Comparison of ENCODE assay signal across 17 cellular contexts in genomic region chr17:45848868-45849535, GRCh38. TPM values are rescaled to one million over a fixed set of nuclear protein-coding genes. Genes with fewer than 3 reads are reported as not detected.
DNase-seq lines count a peak whose midpoint lies in the region; ATAC-seq and TF ChIP-seq lines count a peak whose summit lies in the region.
"Had no signal": no experiment of that assay in that cellular context is flagged by ENCODE, and none has a peak within 500 bp of the region (broad histone marks: within the 10 kb centered on the region; RNA-seq: fewer than 3 reads in every experiment).

No MANE protein-coding gene starts in this region.

- no peaks in the 10 kb centered on the region for H3K9me3 Mint-ChIP-seq in activated CD4-positive, alpha-beta memory T cell treated with anti-CD3 and anti-CD28 coated beads, Interleukin-2, amount 10 ng/mL, durations not matched to agents 7 days and 5 days
- H3K9me3 Mint-ChIP-seq: activated CD4-positive, alpha-beta T cell treated with anti-CD3 and anti-CD28 coated beads, Interleukin-2, amount 10 ng/mL, durations not matched to agents 7 days and 5 days; activated naive CD4-positive, alpha-beta T cell treated with anti-CD3 and anti-CD28 coated beads for 36 hours had no signal

- TF ChIP-seq POLR2A in gastrocnemius medialis (IDR thresholded peaks at IDR 0.05): no peak

- H3K27ac Mint-ChIP-seq in activated CD4-positive, alpha-beta memory T cell treated with anti-CD3 and anti-CD28 coated beads, Interleukin-2, amount 10 ng/mL, durations not matched to agents 7 days and 5 days: no peak overlapping the region
- H3K27ac Mint-ChIP-seq: activated CD4-positive, alpha-beta T cell treated with anti-CD3 and anti-CD28 coated beads, Interleukin-2, amount 10 ng/mL, durations not matched to agents 7 days and 5 days; activated naive CD4-positive, alpha-beta T cell treated with anti-CD3 and anti-CD28 coated beads for 36 hours had no signal

- no peak overlapping the region for H3K4me3 Mint-ChIP-seq in activated CD4-positive, alpha-beta memory T cell treated with anti-CD3 and anti-CD28 coated beads, Interleukin-2, amount 10 ng/mL, durations not matched to agents 7 days and 5 days
- H3K4me3 Mint-ChIP-seq: activated CD4-positive, alpha-beta T cell treated with anti-CD3 and anti-CD28 coated beads, Interleukin-2, amount 10 ng/mL, durations not matched to agents 7 days and 5 days; activated naive CD4-positive, alpha-beta T cell treated with anti-CD3 and anti-CD28 coated beads for 36 hours had no signal

- no peaks in the 10 kb centered on the region for H3K27me3 ChIP-seq in gastrocnemius medialis
- H3K27me3 ChIP-seq: ovary, thyroid gland had no signal

- TF ChIP-seq CTCF in gastrocnemius medialis (IDR thresholded peaks at IDR 0.05 in 4 of 5, conservative IDR thresholded peaks at IDR 0.05 in 1 of 5) (no peak), GM20000 (IDR thresholded peaks at IDR 0.05; ENCODE audit: extremely low read depth, missing control alignments) (no peak)

- no peak overlapping the region for H3K4me3 ChIP-seq in gastrocnemius medialis
- H3K4me3 ChIP-seq: ovary, SK-N-MC, thyroid gland had no signal

- CTCF ChIA-PET in activated CD4-positive, alpha-beta memory T cell treated with anti-CD3 and anti-CD28 coated beads, Interleukin-2, amount 10 ng/mL, durations not matched to agents 7 days and 5 days (lab: Charles Lee): no interaction called here

- H3K4me1 Mint-ChIP-seq in activated CD4-positive, alpha-beta memory T cell treated with anti-CD3 and anti-CD28 coated beads, Interleukin-2, amount 10 ng/mL, durations not matched to agents 7 days and 5 days: no peaks in the 10 kb centered on the region

- peaks cover 0 to 4% of the 10 kb centered on the region in 2 donors for H3K4me1 ChIP-seq in gastrocnemius medialis
- H3K4me1 ChIP-seq: thyroid gland had no signal

- H3K36me3 Mint-ChIP-seq in activated CD4-positive, alpha-beta memory T cell treated with anti-CD3 and anti-CD28 coated beads, Interleukin-2, amount 10 ng/mL, durations not matched to agents 7 days and 5 days (ENCODE audit: low read depth): no peaks in the 10 kb centered on the region

- POLR2A ChIA-PET in activated CD4-positive, alpha-beta memory T cell treated with anti-CD3 and anti-CD28 coated beads, Interleukin-2, amount 10 ng/mL, durations not matched to agents 7 days and 5 days (lab: Charles Lee): no interaction called here

- DNase-seq in NCI-H1092 treated with DMSO at 0.1 percent for 48 hours (lab: John Stamatoyannopoulos, UW) (peak; percentile 26), caudate nucleus (lab: John Stamatoyannopoulos, UW) (peak in 56 of 61 donors; percentile 11 to 95 (median 66)), inferior parietal cortex (ENCODE audit: extremely low spot score) (peak; percentile 50), gastrocnemius medialis (peak; percentile 20 to 67), GM20000 (ENCODE audit: low spot score) (no peak)
- no peak for DNase-seq in activated CD4-positive, alpha-beta memory T cell treated with anti-CD3 and anti-CD28 coated beads, Interleukin-2, amount 10 ng/mL, durations not matched to agents 7 days and 5 days
- DNase-seq: activated CD4-positive, alpha-beta T cell treated with anti-CD3 and anti-CD28 coated beads, Interleukin-2, amount 10 ng/mL, durations not matched to agents 7 days and 5 days; activated naive CD4-positive, alpha-beta T cell treated with anti-CD3 and anti-CD28 coated beads for 36 hours; KBM-7; kidney glomerular epithelial cell; NCI-H1048; NCI-H69; ovary; thyroid gland had no signal

- peaks cover 12% of the 10 kb centered on the region for H3K27me3 Mint-ChIP-seq in activated CD4-positive, alpha-beta memory T cell treated with anti-CD3 and anti-CD28 coated beads, Interleukin-2, amount 10 ng/mL, durations not matched to agents 7 days and 5 days

- H3K27ac ChIP-seq in caudate nucleus (ENCODE audit: low read depth, low read length) (peak overlapping the region; percentile 93), gastrocnemius medialis (peak overlapping the region in 3 of 4 donors; percentile 19 to 38 (median 25))
- H3K27ac ChIP-seq: ovary, SK-N-MC, thyroid gland had no signal

- in situ Hi-C loops in gastrocnemius medialis (cut with MboI; ENCODE audit: low sequenced_read_pairs in 4 of 4): loop anchor here in 1 of 4 donors (25.0 kb wide), 1 partner anchor 637 kb away; the partner anchor contains the start of gene FMNL1

- ATAC-seq in gastrocnemius medialis (peak; percentile 62 to 86), HG03342 (IDR thresholded peaks at IDR 0.05; ENCODE audit: unreplicated experiment) (no peak)

- H3K36me3 ChIP-seq in gastrocnemius medialis: no peaks in the 10 kb centered on the region
- H3K36me3 ChIP-seq: ovary, thyroid gland had no signal

- intact Hi-C loops in gastrocnemius medialis (cut with DNase I; ENCODE audit: low total_unique reads): no loop called here

- H3K9me3 ChIP-seq in gastrocnemius medialis: no peaks in the 10 kb centered on the region
- H3K9me3 ChIP-seq: ovary, thyroid gland had no signal

RNA-seq across cellular contexts. Expression of gene SPPL2C, which starts 4.3 kb away (rescaled TPM):
- not detected for total RNA-seq in gastrocnemius medialis
- not detected for total RNA-seq in activated CD4-positive, alpha-beta memory T cell treated with anti-CD3 and anti-CD28 coated beads, Interleukin-2, amount 10 ng/mL, durations not matched to agents 7 days and 5 days
- total RNA-seq: activated CD4-positive, alpha-beta T cell treated with anti-CD3 and anti-CD28 coated beads, Interleukin-2, amount 10 ng/mL, durations not matched to agents 7 days and 5 days; activated naive CD4-positive, alpha-beta T cell treated with anti-CD3 and anti-CD28 coated beads for 36 hours; mononuclear cell; ovary had no signal

RNA-seq across cellular contexts. Expression of gene MAPT, which starts 45.4 kb away (rescaled TPM):
- total RNA-seq in gastrocnemius medialis: 100 to 1,000 TPM in 1 of 4 donors, 10 to 100 TPM in 3; 70.3 to 120 (median 82.8) TPM
- under 1 TPM; 0.15 to 0.70 TPM for total RNA-seq in activated CD4-positive, alpha-beta memory T cell treated with anti-CD3 and anti-CD28 coated beads, Interleukin-2, amount 10 ng/mL, durations not matched to agents 7 days and 5 days

Comparison
In these comparisons a context has a peak if more than half of its experiments do, and no peak if none do; other contexts are left out.
1. DNase-seq: peak in NCI-H1092 treated with DMSO at 0.1 percent for 48 hours (single experiment), caudate nucleus (56 of 61), inferior parietal cortex (single experiment) and gastrocnemius medialis (2 of 2); none in GM20000 (single experiment) and activated CD4-positive, alpha-beta memory T cell treated with anti-CD3 and anti-CD28 coated beads, Interleukin-2, amount 10 ng/mL, durations not matched to agents 7 days and 5 days (single experiment).
2. RNA of gene MAPT, which starts 45.4 kb away (total RNA-seq): 70.3 to 120 TPM in gastrocnemius medialis; 0.15 to 0.70 TPM in activated CD4-positive, alpha-beta memory T cell treated with anti-CD3 and anti-CD28 coated beads, Interleukin-2, amount 10 ng/mL, durations not matched to agents 7 days and 5 days; every median in the first group is over 10 times any median in the second.